Comparison of ENCODE assay signal across 10 cellular contexts in genomic region chr4:2930135-2930805, GRCh38. TPM values are rescaled to one million over a fixed set of nuclear protein-coding genes. Genes with fewer than 3 reads are reported as not detected.
DNase-seq lines count a peak whose midpoint lies in the region; ATAC-seq and TF ChIP-seq lines count a peak whose summit lies in the region.
"Had no signal": no experiment of that assay in that cellular context is flagged by ENCODE, and none has a peak within 500 bp of the region (broad histone marks: within the 10 kb centered on the region; RNA-seq: fewer than 3 reads in every experiment).

No MANE protein-coding gene starts in this region.

- peak overlapping the region in 9 of 10 experiments; percentile 42 to 79 (median 71); a peak in 17 of 20 replicates for H3K4me3 ChIP-seq in BLaER1 treated with 17β-estradiol and CSF1 and Interleukin-3, amounts not matched to agents 10 nM and 100 nM
- no peak overlapping the region for H3K4me3 ChIP-seq in HEK293 (ENCODE audit: low read depth, low read length)
- no peak overlapping the region for H3K4me3 ChIP-seq in ascending aorta
- H3K4me3 ChIP-seq in colonic mucosa, result no peak overlapping the region

- H3K27ac Mint-ChIP-seq in natural killer cell treated with Interleukin-12 subunit alpha and Interleukin-12 subunit beta and Interleukin-15 and Interleukin-18, amount 100 ng/mL, for 72 hours, result peak overlapping the region; percentile 33 to 62
- H3K27ac Mint-ChIP-seq: HFFc6 had no signal

- H3K9me3 Mint-ChIP-seq in natural killer cell treated with Interleukin-12 subunit alpha and Interleukin-12 subunit beta and Interleukin-15 and Interleukin-18, amount 100 ng/mL, for 72 hours, result no peaks in the 10 kb centered on the region
- H3K9me3 Mint-ChIP-seq: HFFc6 had no signal

- ATAC-seq in natural killer cell treated with Interleukin-12 subunit alpha and Interleukin-12 subunit beta and Interleukin-15 and Interleukin-18, amount 100 ng/mL, for 72 hours, result no peak
- ATAC-seq in HG02571 (IDR thresholded peaks at IDR 0.05; ENCODE audit: unreplicated experiment), result no peak
- no peak for ATAC-seq in foreskin keratinocyte

- H3K4me1 Mint-ChIP-seq in natural killer cell treated with Interleukin-12 subunit alpha and Interleukin-12 subunit beta and Interleukin-15 and Interleukin-18, amount 100 ng/mL, for 72 hours (ENCODE audit: low read depth in 2 of 2), result peaks cover 15 to 16% of the 10 kb centered on the region in 2 donors

- CTCF ChIA-PET in HEK293 (lab: Yijun Ruan, JAX), result interaction anchor here (0.5 to 0.6 kb wide), 2 partner anchors 20 to 161 kb away, joined by 3 to 4 read pairs; no protein-coding TSS in a partner anchor

- H3K27me3 ChIP-seq in BLaER1 treated with 17β-estradiol and CSF1 and Interleukin-3, amounts not matched to agents 10 nM and 100 nM, result no peaks in the 10 kb centered on the region
- no peaks in the 10 kb centered on the region for H3K27me3 ChIP-seq in ascending aorta
- no peaks in the 10 kb centered on the region for H3K27me3 ChIP-seq in colonic mucosa
- H3K27me3 ChIP-seq in foreskin keratinocyte, result no peaks in the 10 kb centered on the region

- peaks cover 10 to 83% (median 43%) of the 10 kb centered on the region in 11 experiments; a peak in 18 of 22 replicates for H4K20me1 ChIP-seq in BLaER1 treated with 17β-estradiol and CSF1 and Interleukin-3, amounts not matched to agents 10 nM and 100 nM

- no peaks in the 10 kb centered on the region for H3K27me3 Mint-ChIP-seq in natural killer cell treated with Interleukin-12 subunit alpha and Interleukin-12 subunit beta and Interleukin-15 and Interleukin-18, amount 100 ng/mL, for 72 hours

- peaks cover 45 to 63% (median 57%) of the 10 kb centered on the region in 10 experiments for H3K4me1 ChIP-seq in BLaER1 treated with 17β-estradiol and CSF1 and Interleukin-3, amounts not matched to agents 10 nM and 100 nM
- no peaks in the 10 kb centered on the region for H3K4me1 ChIP-seq in HEK293 (ENCODE audit: control insufficient read depth, insufficient read depth, low read length)
- H3K4me1 ChIP-seq in ascending aorta, result peaks cover 0 to 6% of the 10 kb centered on the region in 2 donors
- H3K4me1 ChIP-seq in colonic mucosa, result peaks cover 17% of the 10 kb centered on the region
- H3K4me1 ChIP-seq in foreskin keratinocyte, result no peaks in the 10 kb centered on the region

- H3K36me3 Mint-ChIP-seq in natural killer cell treated with Interleukin-12 subunit alpha and Interleukin-12 subunit beta and Interleukin-15 and Interleukin-18, amount 100 ng/mL, for 72 hours, result no peaks in the 10 kb centered on the region

- H3K9me3 ChIP-seq in BLaER1 treated with 17β-estradiol and CSF1 and Interleukin-3, amounts not matched to agents 10 nM and 100 nM (replicated peaks in 1 of 11), result no peaks in the 10 kb centered on the region
- H3K9me3 ChIP-seq in HEK293 (ENCODE audit: control insufficient read depth, insufficient read depth, low read depth, low read length) (no peaks in the 10 kb centered on the region), ascending aorta (no peaks in the 10 kb centered on the region), colonic mucosa (no peaks in the 10 kb centered on the region)

- POLR2A ChIA-PET in HEK293 (lab: Yijun Ruan, JAX), result no interaction called here

- DNase-seq in ascending aorta (ENCODE audit: low spot score in 2 of 2) (no peak), colonic mucosa (no peak), foreskin keratinocyte (no peak), GM13977 (ENCODE audit: low spot score) (no peak)
- DNase-seq in natural killer cell treated with Interleukin-12 subunit alpha and Interleukin-12 subunit beta and Interleukin-15 and Interleukin-18, amount 100 ng/mL, for 72 hours (ENCODE audit: low spot score), result peak; percentile 44
- DNase-seq: amniotic stem cell, HFFc6 had no signal

- peak overlapping the region; percentile 59 to 88 (median 79); a peak in 21 of 22 replicates for H3K9ac ChIP-seq in BLaER1 treated with 17β-estradiol and CSF1 and Interleukin-3, amounts not matched to agents 10 nM and 100 nM
- H3K9ac ChIP-seq in colonic mucosa (ENCODE audit: low read depth in 2 of 2, low read length in 2 of 2), result peak overlapping the region in 1 of 2 donors; percentile 9

- peak overlapping the region; percentile 87 to 99 (median 98) for H3K4me2 ChIP-seq in BLaER1 treated with 17β-estradiol and CSF1 and Interleukin-3, amounts not matched to agents 10 nM and 100 nM

- no peak for TF ChIP-seq CTCF in HEK293 (tag by site-specific recombination; IDR thresholded peaks at IDR 0.05)
- TF ChIP-seq CTCF in ascending aorta (IDR thresholded peaks at IDR 0.05), result no peak
- no peak for TF ChIP-seq CTCF in colonic mucosa (IDR thresholded peaks at IDR 0.05)
- no peak for TF ChIP-seq CTCF in foreskin keratinocyte (conservative IDR thresholded peaks at IDR 0.05)
- no peak for TF ChIP-seq CTCF in GM13977 (IDR thresholded peaks at IDR 0.05; ENCODE audit: extremely low read depth, insufficient read depth, missing control alignments)

- no peak overlapping the region for H3K4me3 Mint-ChIP-seq in natural killer cell treated with Interleukin-12 subunit alpha and Interleukin-12 subunit beta and Interleukin-15 and Interleukin-18, amount 100 ng/mL, for 72 hours
- H3K4me3 Mint-ChIP-seq: HFFc6 had no signal

- peak overlapping the region in 9 of 11 experiments; percentile 60 to 90 (median 85); a peak in 18 of 22 replicates for H3K27ac ChIP-seq in BLaER1 treated with 17β-estradiol and CSF1 and Interleukin-3, amounts not matched to agents 10 nM and 100 nM
- H3K27ac ChIP-seq in HEK293 (ENCODE audit: extremely low read depth, low read depth, low read length) (no peak overlapping the region), ascending aorta (peak overlapping the region; percentile 54 to 79), colonic mucosa (no peak overlapping the region), foreskin keratinocyte (no peak overlapping the region)

- in situ Hi-C loops in GM13977 (cut with MboI; ENCODE audit: low pct_unique_long_range_greater_than_20kb, low sequenced_read_pairs, unreplicated experiment), result loop anchor here (10.0 kb wide), 1 partner anchor 155 kb away; no protein-coding TSS in a partner anchor

- peaks cover 51 to 63% (median 62%) of the 10 kb centered on the region in 11 experiments for H3K36me3 ChIP-seq in BLaER1 treated with 17β-estradiol and CSF1 and Interleukin-3, amounts not matched to agents 10 nM and 100 nM
- H3K36me3 ChIP-seq in HEK293 (ENCODE audit: control insufficient read depth in 2 of 2, insufficient read depth in 1 of 2, low read length in 2 of 2), result peaks cover 0 to 78% of the 10 kb centered on the region in 2 experiments; a peak in 1 of 3 replicates
- peaks cover 45 to 66% of the 10 kb centered on the region in 2 donors for H3K36me3 ChIP-seq in ascending aorta
- peaks cover 13% of the 10 kb centered on the region for H3K36me3 ChIP-seq in colonic mucosa

- intact Hi-C loops in ascending aorta (cut with DNase I) (loop anchor here (10.0 kb wide), 1 partner anchor 465 kb away; the partner anchor contains the start of gene RNF4), colonic mucosa (cut with DNase I) (loop anchor here (5.0 to 10.0 kb wide), 2 partner anchors 85 to 168 kb away; partner anchors contain the start of gene ADD1)

TF ChIP-seq in HEK293, 187 proteins besides CTCF, POLR2A, EP300 and RAD21:
- TF ChIP-seq OSR2 (tag by site-specific recombination; IDR thresholded peaks at IDR 0.05), result peak; percentile 43
- TF ChIP-seq ZNF324 (tag by site-specific recombination; IDR thresholded peaks at IDR 0.05), result no peak
- TF ChIP-seq GLIS1 (tag by site-specific recombination; IDR thresholded peaks at IDR 0.05), result peak; percentile 27; the same call in 1 of the 2 replicates
- peak; percentile 71 for TF ChIP-seq SCRT2 (tag by site-specific recombination; IDR thresholded peaks at IDR 0.05)
TF ChIP-seq in HEK293: peak in this region for 3.

RNA-seq across cellular contexts. Expression of gene NOP14, which starts 32.9 kb away (rescaled TPM):
- total RNA-seq in ascending aorta (12.3 TPM), colonic mucosa (10 to 100 TPM; 16.5 to 40.4 TPM), foreskin keratinocyte (42.2 and 52.5 TPM in 2 replicates)
- 100 to 1,000 TPM in 1 of 2 donors, 10 to 100 TPM in 1; 91.5 to 136 TPM for total RNA-seq in natural killer cell treated with Interleukin-12 subunit alpha and Interleukin-12 subunit beta and Interleukin-15 and Interleukin-18, amount 100 ng/mL, for 72 hours
- 27.3 and 34.3 TPM in 2 replicates for polyA plus RNA-seq in foreskin keratinocyte

RNA-seq across cellular contexts. Expression of gene GRK4, which starts 33.1 kb away (rescaled TPM):
- total RNA-seq in ascending aorta (1.9 TPM), colonic mucosa (1 to 10 TPM in 1 of 2 donors, under 1 TPM in 1; 0.77 to 1.7 TPM), foreskin keratinocyte (2.7 and 2.8 TPM in 2 replicates)
- total RNA-seq in natural killer cell treated with Interleukin-12 subunit alpha and Interleukin-12 subunit beta and Interleukin-15 and Interleukin-18, amount 100 ng/mL, for 72 hours, result 10 to 100 TPM in 1 of 2 donors, 1 to 10 TPM in 1; 8.0 to 12.1 TPM
- 1.8 and 2.0 TPM in 2 replicates for polyA plus RNA-seq in foreskin keratinocyte

Comparison
In these comparisons a context has a peak if more than half of its experiments do, and no peak if none do; other contexts are left out.
1. H3K27ac ChIP-seq: peak in BLaER1 treated with 17β-estradiol and CSF1 and Interleukin-3, amounts not matched to agents 10 nM and 100 nM (9 of 11) and ascending aorta (2 of 2); none in HEK293 (single experiment), colonic mucosa (single experiment) and foreskin keratinocyte (single experiment).
2. H3K4me3 ChIP-seq: peak in BLaER1 treated with 17β-estradiol and CSF1 and Interleukin-3, amounts not matched to agents 10 nM and 100 nM (9 of 10); none in HEK293 (single experiment), ascending aorta (0 of 2) and colonic mucosa (single experiment).